ENCODE assay signal across 7 cellular contexts in genomic region chr17:76558210-76559095, GRCh38. TPM values are rescaled to one million over a fixed set of nuclear protein-coding genes. Genes with fewer than 3 reads are reported as not detected.
DNase-seq lines count a peak whose midpoint lies in the region; ATAC-seq and TF ChIP-seq lines count a peak whose summit lies in the region.

No MANE protein-coding gene starts in this region.

- H3K4me1 ChIP-seq in left ventricle myocardium inferior: peaks cover 73% of the 10 kb centered on the region

- H3K27ac Mint-ChIP-seq in IgD-negative memory B cell: peak overlapping the region; percentile 98 to 99 (median 98)
- H3K27ac Mint-ChIP-seq in activated CD8-positive, alpha-beta T cell treated with anti-CD3 and anti-CD28 coated beads, Interleukin-2, amount 10 ng/mL, durations not matched to agents 7 days and 5 days: peak overlapping the region; percentile 99

- intact Hi-C loops in left ventricle myocardium inferior (cut with micrococcal nuclease) (no loop called here), sciatic nerve (cut with DNase I) (no loop called here)

- peak; percentile 35 for DNase-seq in EL
- DNase-seq in activated CD8-positive, alpha-beta T cell treated with anti-CD3 and anti-CD28 coated beads, Interleukin-2, amount 10 ng/mL, durations not matched to agents 7 days and 5 days: peak; percentile 41
- no peak for DNase-seq in left ventricle myocardium inferior
- no peak for DNase-seq in sciatic nerve (ENCODE audit: low spot score)
- no peak for DNase-seq in GM19240 (ENCODE audit: insufficient read length, low spot score)
- DNase-seq in activated CD8-positive, alpha-beta memory T cell treated with anti-CD3 and anti-CD28 coated beads, Interleukin-2, amount 50 U/mL, for 4 hours: no peak

- H3K4me3 Mint-ChIP-seq in IgD-negative memory B cell: peak overlapping the region; percentile 92 to 99 (median 97)
- H3K4me3 Mint-ChIP-seq in activated CD8-positive, alpha-beta T cell treated with anti-CD3 and anti-CD28 coated beads, Interleukin-2, amount 10 ng/mL, durations not matched to agents 7 days and 5 days: peak overlapping the region; percentile 100

- peak; percentile 51 for TF ChIP-seq CTCF in left ventricle myocardium inferior (IDR thresholded peaks at IDR 0.05; ENCODE audit: borderline replicate concordance)

- no peaks in the 10 kb centered on the region for H3K9me3 ChIP-seq in left ventricle myocardium inferior (replicated peaks)

- H3K36me3 Mint-ChIP-seq in IgD-negative memory B cell: peaks cover 12% of the 10 kb centered on the region
- H3K36me3 Mint-ChIP-seq in activated CD8-positive, alpha-beta T cell treated with anti-CD3 and anti-CD28 coated beads, Interleukin-2, amount 10 ng/mL, durations not matched to agents 7 days and 5 days (ENCODE audit: low read depth): peaks cover 57% of the 10 kb centered on the region

- POLR2A ChIA-PET in activated CD8-positive, alpha-beta T cell treated with anti-CD3 and anti-CD28 coated beads, Interleukin-2, amount 10 ng/mL, durations not matched to agents 7 days and 5 days (lab: Charles Lee): interaction anchor here (0.7 to 1.9 kb wide), 13 partner anchors 8 to 652 kb away, joined by 3 to 12 read pairs (median 5); partner anchors contain the start of genes MFSD11, PRCD, PRPSAP1 and SRSF2

- H3K36me3 ChIP-seq in left ventricle myocardium inferior: peaks cover 19% of the 10 kb centered on the region

- H3K27ac ChIP-seq in left ventricle myocardium inferior (replicated peaks): peak overlapping the region; percentile 87

- ATAC-seq in activated CD8-positive, alpha-beta T cell treated with anti-CD3 and anti-CD28 coated beads, Interleukin-2, amount 10 ng/mL, durations not matched to agents 7 days and 5 days: no peak
- ATAC-seq in sciatic nerve: peak; percentile 55

- H3K4me1 Mint-ChIP-seq in IgD-negative memory B cell: peaks cover 45 to 48% (median 45%) of the 10 kb centered on the region in 3 donors
- H3K4me1 Mint-ChIP-seq in activated CD8-positive, alpha-beta T cell treated with anti-CD3 and anti-CD28 coated beads, Interleukin-2, amount 10 ng/mL, durations not matched to agents 7 days and 5 days (ENCODE audit: low read depth): peaks cover 64% of the 10 kb centered on the region

- H3K27me3 ChIP-seq in left ventricle myocardium inferior (ENCODE audit: low read depth): no peaks in the 10 kb centered on the region

- H3K27me3 Mint-ChIP-seq in IgD-negative memory B cell: no peaks in the 10 kb centered on the region
- H3K27me3 Mint-ChIP-seq in activated CD8-positive, alpha-beta T cell treated with anti-CD3 and anti-CD28 coated beads, Interleukin-2, amount 10 ng/mL, durations not matched to agents 7 days and 5 days (ENCODE audit: low read depth): no peaks in the 10 kb centered on the region

- H3K9me3 Mint-ChIP-seq in IgD-negative memory B cell: no peaks in the 10 kb centered on the region
- no peaks in the 10 kb centered on the region for H3K9me3 Mint-ChIP-seq in activated CD8-positive, alpha-beta T cell treated with anti-CD3 and anti-CD28 coated beads, Interleukin-2, amount 10 ng/mL, durations not matched to agents 7 days and 5 days (ENCODE audit: insufficient read depth)

- CTCF ChIA-PET in activated CD8-positive, alpha-beta T cell treated with anti-CD3 and anti-CD28 coated beads, Interleukin-2, amount 10 ng/mL, durations not matched to agents 7 days and 5 days (lab: Charles Lee): interaction anchor here (0.6 to 6.1 kb wide), 26 partner anchors 9 to 168 kb away, joined by 3 to 82 read pairs (median 4); partner anchors contain the start of genes JMJD6, METTL23, RHBDF2 and ST6GALNAC1

- peak overlapping the region; percentile 79 for H3K4me3 ChIP-seq in left ventricle myocardium inferior

RNA-seq across cellular contexts. Expression of gene PRCD, which starts 18.6 kb away (rescaled TPM):
- 24.4 TPM for polyA plus RNA-seq in IgD-negative memory B cell
- not detected for total RNA-seq in activated CD8-positive, alpha-beta T cell treated with anti-CD3 and anti-CD28 coated beads, Interleukin-2, amount 10 ng/mL, durations not matched to agents 7 days and 5 days
- total RNA-seq in left ventricle myocardium inferior (3.9 TPM), sciatic nerve (9.8 TPM)

RNA-seq across cellular contexts. Expression of gene CYGB, which starts 20.9 kb away (rescaled TPM):
- polyA plus RNA-seq in IgD-negative memory B cell: 2.1 TPM
- total RNA-seq in activated CD8-positive, alpha-beta T cell treated with anti-CD3 and anti-CD28 coated beads, Interleukin-2, amount 10 ng/mL, durations not matched to agents 7 days and 5 days: under 1 TPM in 1 of 2 experiments, not detected in 1; 0.40 TPM
- total RNA-seq in left ventricle myocardium inferior (24.1 TPM), sciatic nerve (57.7 TPM)

RNA-seq across cellular contexts. Expression of gene ST6GALNAC2, which starts 27.2 kb away (rescaled TPM):
- 0.68 TPM for polyA plus RNA-seq in IgD-negative memory B cell
- total RNA-seq in activated CD8-positive, alpha-beta T cell treated with anti-CD3 and anti-CD28 coated beads, Interleukin-2, amount 10 ng/mL, durations not matched to agents 7 days and 5 days: not detected
- total RNA-seq in left ventricle myocardium inferior (4.3 TPM), sciatic nerve (104 TPM)

RNA-seq across cellular contexts. Expression of gene RHBDF2, which starts 57.2 kb away (rescaled TPM):
- polyA plus RNA-seq in IgD-negative memory B cell: 160 TPM
- total RNA-seq in activated CD8-positive, alpha-beta T cell treated with anti-CD3 and anti-CD28 coated beads, Interleukin-2, amount 10 ng/mL, durations not matched to agents 7 days and 5 days: 10 to 100 TPM; 51.4 to 52.1 TPM
- total RNA-seq in left ventricle myocardium inferior (13.8 TPM), sciatic nerve (37.9 TPM)

Comparison
In these comparisons a context has a peak if more than half of its experiments do, and no peak if none do; other contexts are left out.
1. DNase-seq: peak in EL (single experiment) and activated CD8-positive, alpha-beta T cell treated with anti-CD3 and anti-CD28 coated beads, Interleukin-2, amount 10 ng/mL, durations not matched to agents 7 days and 5 days (single experiment); none in left ventricle myocardium inferior (single experiment), sciatic nerve (single experiment), GM19240 (single experiment) and activated CD8-positive, alpha-beta memory T cell treated with anti-CD3 and anti-CD28 coated beads, Interleukin-2, amount 50 U/mL, for 4 hours (single experiment).
2. RNA of gene CYGB, which starts 20.9 kb away (total RNA-seq): 57.7 TPM in sciatic nerve (single experiment) and 24.1 TPM in left ventricle myocardium inferior (single experiment); 0.40 TPM in activated CD8-positive, alpha-beta T cell treated with anti-CD3 and anti-CD28 coated beads, Interleukin-2, amount 10 ng/mL, durations not matched to agents 7 days and 5 days; every median in the first group is over 10 times any median in the second.
3. RNA of gene ST6GALNAC2, which starts 27.2 kb away (total RNA-seq): 104 TPM in sciatic nerve (single experiment); 4.3 TPM in left ventricle myocardium inferior (single experiment) and not detected in activated CD8-positive, alpha-beta T cell treated with anti-CD3 and anti-CD28 coated beads, Interleukin-2, amount 10 ng/mL, durations not matched to agents 7 days and 5 days; every median in the first group is over 10 times any median in the second.